8 cellular contexts compared by ENCODE assay signal in genomic region chr7:133252858-133253521, GRCh38. TPM values are rescaled to one million over a fixed set of nuclear protein-coding genes. Genes with fewer than 3 reads are reported as not detected.
DNase-seq lines count a peak whose midpoint lies in the region; ATAC-seq and TF ChIP-seq lines count a peak whose summit lies in the region.

Gene EXOC4 (plus strand): TSS chr7:133253078.

- ATAC-seq in HG03196 (IDR thresholded peaks at IDR 0.05; ENCODE audit: unreplicated experiment) (peak; percentile 99), activated B cell treated with CpG ODN at 0.5 μM for 24 hours (ENCODE audit: low read depth) (peak; percentile 100)

- H3K4me3 Mint-ChIP-seq in activated B cell treated with CpG ODN at 0.5 μM for 24 hours (peak within 1 kb of the TSS; percentile 95), immature natural killer cell (peak within 1 kb of the TSS; percentile 95 to 98 (median 97))

- CTCF ChIA-PET in activated B cell treated with CpG ODN at 0.5 μM for 24 hours (lab: Charles Lee), result no interaction called here

- TF ChIP-seq POLR2A in GM18951 (IDR thresholded peaks at IDR 0.05; ENCODE audit: extremely low read depth, insufficient read depth, insufficient read length), result peak; percentile 82

- POLR2A ChIA-PET in activated B cell treated with CpG ODN at 0.5 μM for 24 hours (lab: Charles Lee), result interaction anchor here (0.6 to 1.8 kb wide), 6 partner anchors 14 to 252 kb away, joined by 3 to 12 read pairs (median 4); partner anchors contain the start of gene CHCHD3

- DNase-seq in AG08395 (ENCODE audit: low spot score) (peak; percentile 97), NCI-H345 (lab: John Stamatoyannopoulos, UW) (peak; percentile 99), activated B cell treated with CpG ODN at 0.5 μM for 24 hours (peak; percentile 67), caudate nucleus (lab: John Stamatoyannopoulos, UW) (peak; percentile 50 to 98 (median 93)), immature natural killer cell (peak; percentile 96), smooth muscle cell of the brain vasculature (ENCODE audit: low read depth, low spot score) (peak; percentile 96)

- in situ Hi-C loops in GM18951 (cut with MboI; ENCODE audit: low sequenced_read_pairs, unreplicated experiment), result no loop called here

- intact Hi-C loops in activated B cell treated with CpG ODN at 0.5 μM for 24 hours (cut with micrococcal nuclease), result loop anchor here (1.0 to 5.0 kb wide), 6 partner anchors 171 to 1958 kb away; partner anchors contain the start of genes AKR1B1, BPGM, CHCHD3 and LRGUK

- peak within 1 kb of the TSS; percentile 14 for H3K27ac ChIP-seq in caudate nucleus (ENCODE audit: low read depth, low read length)

- H3K27ac Mint-ChIP-seq in activated B cell treated with CpG ODN at 0.5 μM for 24 hours (peak within 1 kb of the TSS; percentile 88), immature natural killer cell (peak within 1 kb of the TSS; percentile 94 to 98 (median 96))

- TF ChIP-seq CTCF in activated B cell treated with CpG ODN at 0.5 μM for 24 hours (IDR thresholded peaks at IDR 0.05), result no peak

- H3K27me3 Mint-ChIP-seq in activated B cell treated with CpG ODN at 0.5 μM for 24 hours, result no peaks in the 10 kb centered on the region
- peaks cover 3 to 5% (median 3%) of the 10 kb centered on the region in 3 donors for H3K27me3 Mint-ChIP-seq in immature natural killer cell (ENCODE audit: low read depth in 3 of 3)

- H3K4me1 Mint-ChIP-seq in activated B cell treated with CpG ODN at 0.5 μM for 24 hours (peaks cover 27% of the 10 kb centered on the region), immature natural killer cell (peaks cover 37 to 56% of the 10 kb centered on the region in 2 donors)

- H3K36me3 Mint-ChIP-seq in activated B cell treated with CpG ODN at 0.5 μM for 24 hours (ENCODE audit: low read depth), result peaks cover 11% of the 10 kb centered on the region
- H3K36me3 Mint-ChIP-seq in immature natural killer cell, result peaks cover 0 to 5% (median 0%) of the 10 kb centered on the region in 3 donors

- H3K9me3 Mint-ChIP-seq in activated B cell treated with CpG ODN at 0.5 μM for 24 hours (no peaks in the 10 kb centered on the region), immature natural killer cell (no peaks in the 10 kb centered on the region)

RNA-seq across cellular contexts. Expression of gene EXOC4, which starts in this region (rescaled TPM):
- 89.1 and 103 TPM in 2 replicates for total RNA-seq in activated B cell treated with CpG ODN at 0.5 μM for 24 hours
- 10 to 100 TPM; 24.2 to 50.1 (median 30.1) TPM for polyA plus RNA-seq in immature natural killer cell

Comparison
In these comparisons a context has a peak if more than half of its experiments do, and no peak if none do; other contexts are left out.
1. Peak in every context shown above with its lines: DNase-seq, ATAC-seq and H3K27ac ChIP-seq.